ENCODE assay signal across 9 cellular contexts in genomic region chr2:19901458-19902271, GRCh38. TPM values are rescaled to one million over a fixed set of nuclear protein-coding genes. Genes with fewer than 3 reads are reported as not detected.
A peak's percentile ranks its signal among the peaks of the same experiment; 100 is the strongest.
DNase-seq lines count a peak whose midpoint lies in the region; ATAC-seq, FAIRE-seq and TF ChIP-seq lines count a peak whose summit lies in the region.
"Had no signal": no experiment of that assay in that cellular context is flagged by ENCODE, and none has a peak within 500 bp of the region (broad histone marks: within the 10 kb centered on the region; RNA-seq: fewer than 3 reads in every experiment).

TSS of gene TTC32 (minus strand) at chr2:19901983. CDS start at chr2:19901854, 129 bp downstream.

- no peaks in the 10 kb centered on the region for H3K9me3 ChIP-seq in keratinocyte (ENCODE audit: control insufficient read depth, low read depth, low read length)

- H3K4me3 Mint-ChIP-seq in central memory CD8-positive, alpha-beta T cell, result peak within 1 kb of the TSS; percentile 85

- H3K4me1 ChIP-seq in keratinocyte (ENCODE audit: control insufficient read depth, extremely low read depth, insufficient read depth, low read length), result peaks cover 23% of the 10 kb centered on the region

- H3K27me3 ChIP-seq in keratinocyte (ENCODE audit: control insufficient read depth, extremely low read depth, insufficient read depth, low read length), result no peaks in the 10 kb centered on the region

- peaks cover 35% of the 10 kb centered on the region for H3K79me2 ChIP-seq in keratinocyte (ENCODE audit: control insufficient read depth, insufficient read depth, low read length)

- H3K9me3 Mint-ChIP-seq in central memory CD8-positive, alpha-beta T cell, result no peaks in the 10 kb centered on the region

- peaks cover 25% of the 10 kb centered on the region for H3K4me1 Mint-ChIP-seq in central memory CD8-positive, alpha-beta T cell

- H3K36me3 Mint-ChIP-seq in central memory CD8-positive, alpha-beta T cell (ENCODE audit: insufficient read depth), result peaks cover 31% of the 10 kb centered on the region

- peak within 1 kb of the TSS; percentile 97 for H3K4me2 ChIP-seq in keratinocyte (ENCODE audit: control insufficient read depth, extremely low read depth, insufficient read depth, low read depth, low read length)

- FAIRE-seq in keratinocyte (lab: Jason Lieb, UNC), result peak; percentile 95
- FAIRE-seq: colon had no signal

- H4K20me1 ChIP-seq in keratinocyte (ENCODE audit: control insufficient read depth, extremely low read depth, insufficient read depth, low read length), result no peaks in the 10 kb centered on the region

- peak within 1 kb of the TSS; percentile 99 for H3K27ac ChIP-seq in keratinocyte (ENCODE audit: control insufficient read depth, insufficient read depth, low read length)

- peak within 1 kb of the TSS; percentile 94 for H3K9ac ChIP-seq in keratinocyte (ENCODE audit: control insufficient read depth, extremely low read depth, insufficient read depth, low read length)

- peak; percentile 74 for ATAC-seq in HG03378 (IDR thresholded peaks at IDR 0.05; ENCODE audit: unreplicated experiment)
- peak; percentile 85 to 87 for ATAC-seq in activated CD4-positive, CD25-positive, alpha-beta regulatory T cell treated with anti-CD3 and anti-CD28 coated beads, Interleukin-2, amount 50 U/mL, for 24 hours
- peak; percentile 87 for ATAC-seq in central memory CD8-positive, alpha-beta T cell (replicated peaks; ENCODE audit: extremely low read depth, poor library complexity, severe bottlenecking)

- peak in 1 of 3 experiments; percentile 24 for TF ChIP-seq CTCF in keratinocyte (optimal IDR thresholded peaks at IDR 0.05 in 1 of 3, IDR thresholded peaks at IDR 0.05 in 1 of 3, conservative IDR thresholded peaks at IDR 0.05 in 1 of 3; ENCODE audit: extremely low read depth in 1 of 3, insufficient read depth in 2 of 3, low read length in 3 of 3)

- no peaks in the 10 kb centered on the region for H3K9me1 ChIP-seq in keratinocyte (ENCODE audit: control insufficient read depth, extremely low read depth, insufficient read depth, low read length)

- no peaks in the 10 kb centered on the region for H3K36me3 ChIP-seq in keratinocyte (ENCODE audit: control insufficient read depth in 2 of 2, extremely low read depth in 1 of 2, insufficient read depth in 2 of 2, low read length in 2 of 2)

- peak; percentile 86 for DNase-seq in AML-193 (lab: John Stamatoyannopoulos, UW)
- peak; percentile 80 for DNase-seq in NCI-H446 treated with DMSO at 0.1 percent for 48 hours (lab: John Stamatoyannopoulos, UW)
- DNase-seq in central memory CD8-positive, alpha-beta T cell (ENCODE audit: low spot score in 2 of 2), result peak; percentile 91 to 93
- peak; percentile 66 for DNase-seq in keratinocyte (ENCODE audit: low read depth, low spot score)
- peak; percentile 83 to 87 (median 85) for DNase-seq in stimulated activated CD4-positive, alpha-beta T cell treated with anti-CD3 and anti-CD28 coated beads, Interleukin-12 subunit alpha, Interleukin-12 subunit beta, amount 100 ng/mL, for 48 hours (ENCODE audit: low read depth in 2 of 3, low spot score in 1 of 3)

- peak within 1 kb of the TSS; percentile 96 for H2AFZ ChIP-seq in keratinocyte (ENCODE audit: control insufficient read depth, low read length)

- H3K27me3 Mint-ChIP-seq in central memory CD8-positive, alpha-beta T cell, result peaks cover 19% of the 10 kb centered on the region

- TF ChIP-seq POLR2A in GM19099 (IDR thresholded peaks at IDR 0.05; ENCODE audit: extremely low read depth, insufficient read length, low read depth), result peak; percentile 91

- H3K4me3 ChIP-seq in keratinocyte (ENCODE audit: control insufficient read depth in 2 of 3, extremely low read depth in 1 of 3, insufficient read depth in 2 of 3, low read depth in 1 of 3, low read length in 3 of 3), result peak within 1 kb of the TSS; percentile 78 to 93 (median 79)

- H3K27ac Mint-ChIP-seq in central memory CD8-positive, alpha-beta T cell (ENCODE audit: low read depth), result peak within 1 kb of the TSS; percentile 94

- dilution Hi-C loops in keratinocyte (cut with MboI; ENCODE audit: extremely low pct_ligation_motif_present, low sequenced_read_pairs), result no loop called here

RNA-seq across cellular contexts. Expression of gene TTC32, which starts in this region (rescaled TPM):
- 3.7 to 7.6 TPM (median 4.8 TPM) in 3 replicates for polyA plus RNA-seq in keratinocyte
- polyA plus RNA-seq in keratinocyte (2011; ENCODE audit: low read depth), result 8.1 TPM
- polyA plus RNA-seq in keratinocyte (2011; cell fraction: cytosol; rRNA removed), result 1.5 and 1.6 TPM in 2 replicates
- 11.3 and 16.5 TPM in 2 replicates for polyA plus RNA-seq in keratinocyte (2011; cell fraction: nucleus; rRNA removed)
- 3.1 and 11.8 TPM in 2 replicates for polyA plus RNA-seq in keratinocyte (2012; ENCODE audit: low replicate concordance)
- polyA minus RNA-seq in keratinocyte, result 1.4 to 3.4 TPM in 2 of 3 replicates, not detected in the other
- 3.5 TPM for polyA minus RNA-seq in keratinocyte (2011; cell fraction: cytosol; rRNA and poly(A)+ RNA removed)
- polyA minus RNA-seq in keratinocyte (2011; cell fraction: nucleus; rRNA and poly(A)+ RNA removed), result 4.9 and 6.4 TPM in 2 replicates

Comparison
In these comparisons a context has a peak if more than half of its experiments do, and no peak if none do; other contexts are left out.
1. Peak in every context shown above with its lines: DNase-seq, ATAC-seq, H3K4me3 ChIP-seq and H3K27ac ChIP-seq.